Comparison of ENCODE assay signal across 9 cellular contexts in genomic region chr10:116385994-116386809, GRCh38. TPM values are rescaled to one million over a fixed set of nuclear protein-coding genes. Genes with fewer than 3 reads are reported as not detected.
DNase-seq lines count a peak whose midpoint lies in the region; ATAC-seq and TF ChIP-seq lines count a peak whose summit lies in the region.
"Had no signal": no experiment of that assay in that cellular context is flagged by ENCODE, and none has a peak within 500 bp of the region (broad histone marks: within the 10 kb centered on the region; RNA-seq: fewer than 3 reads in every experiment).

No MANE protein-coding gene starts in this region.

- H3K27ac Mint-ChIP-seq in Caco-2 (ENCODE audit: unreplicated experiment) = no peak overlapping the region
- no peak overlapping the region for H3K27ac Mint-ChIP-seq in endothelial cell (ENCODE audit: unreplicated experiment)
- no peak overlapping the region for H3K27ac Mint-ChIP-seq in activated CD4-positive, alpha-beta T cell treated with anti-CD3 and anti-CD28 coated beads, Interleukin-2, amount 10 ng/mL, durations not matched to agents 24 days and 14 days

- no peaks in the 10 kb centered on the region for H3K9me3 Mint-ChIP-seq in Caco-2 (ENCODE audit: unreplicated experiment)
- H3K9me3 Mint-ChIP-seq in endothelial cell (ENCODE audit: unreplicated experiment) = no peaks in the 10 kb centered on the region
- no peaks in the 10 kb centered on the region for H3K9me3 Mint-ChIP-seq in activated CD4-positive, alpha-beta T cell treated with anti-CD3 and anti-CD28 coated beads, Interleukin-2, amount 10 ng/mL, durations not matched to agents 24 days and 14 days

- H3K9me3 ChIP-seq in Caco-2 = no peaks in the 10 kb centered on the region
- H3K9me3 ChIP-seq in GM23248 (ENCODE audit: low read depth) = no peaks in the 10 kb centered on the region
- no peaks in the 10 kb centered on the region for H3K9me3 ChIP-seq in psoas muscle

- TF ChIP-seq CTCF in Caco-2 (IDR thresholded peaks at IDR 0.05; ENCODE audit: insufficient read depth in 1 of 2, low read depth in 1 of 2, low read length in 1 of 2, severe bottlenecking in 1 of 2, unreplicated experiment in 1 of 2) (peak; percentile 39 to 64), endothelial cell (IDR thresholded peaks at IDR 0.05; ENCODE audit: unreplicated experiment) (peak; percentile 76), psoas muscle (IDR thresholded peaks at IDR 0.05) (peak; percentile 60)

- H3K4me3 Mint-ChIP-seq in Caco-2 (ENCODE audit: unreplicated experiment) (no peak overlapping the region), endothelial cell (ENCODE audit: unreplicated experiment) (no peak overlapping the region)
- no peak overlapping the region for H3K4me3 Mint-ChIP-seq in activated CD4-positive, alpha-beta T cell treated with anti-CD3 and anti-CD28 coated beads, Interleukin-2, amount 10 ng/mL, durations not matched to agents 24 days and 14 days

- POLR2A ChIA-PET in Caco-2 (lab: Charles Lee) = no interaction called here

- no peaks in the 10 kb centered on the region for H4K20me1 ChIP-seq in GM23248 (ENCODE audit: insufficient read depth)

- no peaks in the 10 kb centered on the region for H3K9me2 ChIP-seq in GM23248 (ENCODE audit: insufficient read depth)

- H3K4me1 Mint-ChIP-seq in Caco-2 (ENCODE audit: low read depth, unreplicated experiment) = peaks cover 5% of the 10 kb centered on the region
- H3K4me1 Mint-ChIP-seq in endothelial cell (ENCODE audit: unreplicated experiment) = no peaks in the 10 kb centered on the region
- H3K4me1 Mint-ChIP-seq in activated CD4-positive, alpha-beta T cell treated with anti-CD3 and anti-CD28 coated beads, Interleukin-2, amount 10 ng/mL, durations not matched to agents 24 days and 14 days = no peaks in the 10 kb centered on the region

- no peaks in the 10 kb centered on the region for H3K36me3 ChIP-seq in Caco-2 (ENCODE audit: control insufficient read depth, insufficient read depth, low read length)
- H3K36me3 ChIP-seq in GM23248 (ENCODE audit: low read depth) = no peaks in the 10 kb centered on the region
- no peaks in the 10 kb centered on the region for H3K36me3 ChIP-seq in psoas muscle (ENCODE audit: insufficient read depth in 1 of 2, low read depth in 1 of 2)

- peak in 1 of 4 donors; percentile 37 for ATAC-seq in psoas muscle

- H3K27ac ChIP-seq in GM23248 (no peak overlapping the region), psoas muscle (no peak overlapping the region)

- no peak overlapping the region for H3K4me2 ChIP-seq in GM23248 (ENCODE audit: unreplicated experiment)

- WGBS in GM23248 (ENCODE audit: low coverage in 1 of 2, low lambda C conversion rate in 2 of 2, missing lambda C conversion rate in 2 of 2), 2 experiments = 0% methylated on average over 1 of the region's 1 CpG
- 0 to 3% (median 0%) methylated on average over 1 of the region's 1 CpG for WGBS in psoas muscle, 3 donors

- in situ Hi-C loops in GM23248 (cut with MboI) = no loop called here

- CTCF ChIA-PET in Caco-2 (lab: Charles Lee) = no interaction called here

- no TSS peak for BruUV-seq in Caco-2 (replicated peaks; lab: Mats Ljungman, UMichigan)

- H3K79me2 ChIP-seq in GM23248 (ENCODE audit: insufficient read depth) = no peaks in the 10 kb centered on the region

- H3K27me3 Mint-ChIP-seq in Caco-2 (ENCODE audit: insufficient read depth, unreplicated experiment) = peaks cover 11% of the 10 kb centered on the region
- no peaks in the 10 kb centered on the region for H3K27me3 Mint-ChIP-seq in endothelial cell (ENCODE audit: unreplicated experiment)
- no peaks in the 10 kb centered on the region for H3K27me3 Mint-ChIP-seq in activated CD4-positive, alpha-beta T cell treated with anti-CD3 and anti-CD28 coated beads, Interleukin-2, amount 10 ng/mL, durations not matched to agents 24 days and 14 days

- DNase-seq in Caco-2 = peak in 1 of 2 experiments; percentile 39
- DNase-seq in GM23248 = peak; percentile 52
- peak; percentile 5 to 46 for DNase-seq in NCI-H526 (lab: John Stamatoyannopoulos, UW)
- peak; percentile 25 for DNase-seq in endothelial cell (ENCODE audit: low spot score)
- no peak for DNase-seq in psoas muscle
- DNase-seq in central memory CD4-positive, alpha-beta T cell = no peak
- no peak for DNase-seq in GOT3 (lab: John Stamatoyannopoulos, UW)
- no peak for DNase-seq in activated CD4-positive, alpha-beta T cell treated with anti-CD3 and anti-CD28 coated beads, Interleukin-2, amount 10 ng/mL, durations not matched to agents 24 days and 14 days

- no peak overlapping the region for H3K4me3 ChIP-seq in Caco-2 (ENCODE audit: low read depth, low read length)
- H3K4me3 ChIP-seq in GM23248 = no peak overlapping the region
- no peak overlapping the region for H3K4me3 ChIP-seq in psoas muscle

- no peak overlapping the region for H2AFZ ChIP-seq in GM23248

- H3K9ac ChIP-seq in GM23248 = no peak overlapping the region

- intact Hi-C loops in Caco-2 (cut with micrococcal nuclease; ENCODE audit: unreplicated experiment) = loop anchor here (1.0 to 5.0 kb wide), 4 partner anchors 99 to 1031 kb away; no protein-coding TSS in a partner anchor
- intact Hi-C loops in psoas muscle (cut with DNase I) = loop anchor here (5.0 to 10.0 kb wide), 5 partner anchors 589 to 1241 kb away; no protein-coding TSS in a partner anchor
- intact Hi-C loops in activated CD4-positive, alpha-beta T cell treated with anti-CD3 and anti-CD28 coated beads, Interleukin-2, amount 10 ng/mL, durations not matched to agents 24 days and 14 days (cut with micrococcal nuclease) = loop anchor here (2.0 to 5.0 kb wide), 2 partner anchors 1031 to 1214 kb away; no protein-coding TSS in a partner anchor

- H3K36me3 Mint-ChIP-seq in Caco-2 (ENCODE audit: insufficient read depth, unreplicated experiment) (no peaks in the 10 kb centered on the region), endothelial cell (ENCODE audit: low read depth, unreplicated experiment) (no peaks in the 10 kb centered on the region)
- no peaks in the 10 kb centered on the region for H3K36me3 Mint-ChIP-seq in activated CD4-positive, alpha-beta T cell treated with anti-CD3 and anti-CD28 coated beads, Interleukin-2, amount 10 ng/mL, durations not matched to agents 24 days and 14 days (ENCODE audit: low read depth)

- H3K27me3 ChIP-seq in Caco-2 (replicated peaks; ENCODE audit: control insufficient read depth, insufficient read depth, low read length) = no peaks in the 10 kb centered on the region
- peaks cover 5% of the 10 kb centered on the region; the same call in 1 of the 2 replicates for H3K27me3 ChIP-seq in GM23248 (replicated peaks; ENCODE audit: insufficient read depth)
- H3K27me3 ChIP-seq in psoas muscle (ENCODE audit: insufficient read depth in 3 of 3, low read length in 2 of 3) = no peaks in the 10 kb centered on the region

- H3K4me1 ChIP-seq in Caco-2 (no peaks in the 10 kb centered on the region), GM23248 (ENCODE audit: insufficient read depth) (no peaks in the 10 kb centered on the region), psoas muscle (no peaks in the 10 kb centered on the region)

- no peaks in the 10 kb centered on the region for H3F3A ChIP-seq in GM23248 (ENCODE audit: insufficient read depth)

RNA-seq across cellular contexts. Expression of gene PNLIPRP3, which starts 41.4 kb away (rescaled TPM):
- total RNA-seq in Caco-2 (2022) (not detected in 2 replicates), endothelial cell (ENCODE audit: unreplicated experiment) (not detected), psoas muscle (not detected)
- total RNA-seq in GM23248 (2014; rRNA removed; shearing (Covaris generic)) = not detected in 2 replicates
- polyA plus RNA-seq in GM23248 (2016; fragmentation: Nextera tagmentation; extraction: Ambion mirVana) (not detected in 2 replicates), psoas muscle (not detected)
- total RNA-seq in activated CD4-positive, alpha-beta T cell treated with anti-CD3 and anti-CD28 coated beads, Interleukin-2, amount 10 ng/mL, durations not matched to agents 24 days and 14 days = not detected in 2 replicates
- total RNA-seq: mononuclear cell had no signal

Comparison
In these comparisons a context has a peak if more than half of its experiments do, and no peak if none do; other contexts are left out.
1. DNase-seq: peak in GM23248 (single experiment), NCI-H526 (2 of 2) and endothelial cell (single experiment); none in psoas muscle (0 of 2), central memory CD4-positive, alpha-beta T cell (single experiment), GOT3 (single experiment) and activated CD4-positive, alpha-beta T cell treated with anti-CD3 and anti-CD28 coated beads, Interleukin-2, amount 10 ng/mL, durations not matched to agents 24 days and 14 days (single experiment).
2. Peak in every context shown above with its lines, with median percentiles within 50 percentile points of each other: CTCF ChIP-seq.